ENCODE assay signal across 15 cellular contexts in genomic region chr5:17910318-17910717, GRCh38.
DNase-seq lines count a peak whose midpoint lies in the region; ATAC-seq and TF ChIP-seq lines count a peak whose summit lies in the region.
"Had no signal": no experiment of that assay in that cellular context is flagged by ENCODE, and none has a peak within 500 bp of the region (broad histone marks: within the 10 kb centered on the region; RNA-seq: fewer than 3 reads in every experiment).

No MANE protein-coding gene starts in this region.

- H3K4me3 Mint-ChIP-seq in MCF 10A (ENCODE audit: unreplicated experiment): no peak overlapping the region
- H3K4me3 Mint-ChIP-seq in CD8-positive, alpha-beta T cell: no peak overlapping the region
- H3K4me3 Mint-ChIP-seq: activated T-cell treated with anti-CD3 and anti-CD28 coated beads, Interleukin-2, amount 50 U/mL, for 4 hours had no signal

- no peaks in the 10 kb centered on the region for H3K4me1 ChIP-seq in breast epithelium
- H3K4me1 ChIP-seq in upper lobe of right lung: no peaks in the 10 kb centered on the region
- no peaks in the 10 kb centered on the region for H3K4me1 ChIP-seq in CD8-positive, alpha-beta T cell (ENCODE audit: insufficient read depth, low read length)
- H3K4me1 ChIP-seq: right lobe of liver, testis had no signal

- H3K27me3 ChIP-seq in breast epithelium: no peaks in the 10 kb centered on the region
- no peaks in the 10 kb centered on the region for H3K27me3 ChIP-seq in upper lobe of right lung
- no peaks in the 10 kb centered on the region for H3K27me3 ChIP-seq in CD8-positive, alpha-beta T cell (ENCODE audit: insufficient read depth, low read length)
- H3K27me3 ChIP-seq: brain microvascular endothelial cell, right lobe of liver, testis had no signal

- intact Hi-C loops in MCF 10A (cut with micrococcal nuclease) (no loop called here), breast epithelium (cut with DNase I; ENCODE audit: low total_unique reads) (no loop called here), upper lobe of right lung (cut with DNase I) (no loop called here), head of caudate nucleus (cut with DNase I) (no loop called here)
- intact Hi-C loops in CD8-positive, alpha-beta T cell (cut with DNase I, micrococcal nuclease): no loop called here

- no peak overlapping the region for H3K27ac ChIP-seq in breast epithelium
- no peak overlapping the region for H3K27ac ChIP-seq in upper lobe of right lung
- no peak overlapping the region for H3K27ac ChIP-seq in CD8-positive, alpha-beta T cell (ENCODE audit: low read depth, low read length)
- H3K27ac ChIP-seq: 22Rv1, brain microvascular endothelial cell, right lobe of liver, testis had no signal

- POLR2A ChIA-PET in MCF 10A (lab: Yijun Ruan, JAX): interaction anchor here (1.2 kb wide), 1 partner anchor 12 kb away, joined by 6 read pairs; no protein-coding TSS in a partner anchor
- POLR2A ChIA-PET in CD8-positive, alpha-beta T cell (lab: Charles Lee): no interaction called here

- H3K4me1 Mint-ChIP-seq in MCF 10A (ENCODE audit: insufficient read depth, unreplicated experiment): peaks cover 9% of the 10 kb centered on the region
- no peaks in the 10 kb centered on the region for H3K4me1 Mint-ChIP-seq in CD8-positive, alpha-beta T cell (ENCODE audit: low read depth)

- TF ChIP-seq POLR2A in breast epithelium (IDR thresholded peaks at IDR 0.05): no peak
- no peak for TF ChIP-seq POLR2A in NB4 (IDR thresholded peaks at IDR 0.05; ENCODE audit: extremely low read depth, insufficient read length)

- CTCF ChIA-PET in MCF 10A (lab: Yijun Ruan, JAX): interaction anchor here (1.6 kb wide), 1 partner anchor 370 kb away, joined by 5 read pairs; no protein-coding TSS in a partner anchor
- CTCF ChIA-PET in CD8-positive, alpha-beta T cell (lab: Charles Lee): no interaction called here

- no peaks in the 10 kb centered on the region for H3K9me3 Mint-ChIP-seq in MCF 10A (ENCODE audit: unreplicated experiment)
- peaks cover 6% of the 10 kb centered on the region for H3K9me3 Mint-ChIP-seq in CD8-positive, alpha-beta T cell

- H3K4me3 ChIP-seq in breast epithelium: no peak overlapping the region
- no peak overlapping the region for H3K4me3 ChIP-seq in NB4 (ENCODE audit: low read depth, low read length)
- no peak overlapping the region for H3K4me3 ChIP-seq in upper lobe of right lung
- H3K4me3 ChIP-seq in CD8-positive, alpha-beta T cell (ENCODE audit: low read depth, low read length): no peak overlapping the region
- H3K4me3 ChIP-seq: right lobe of liver, testis had no signal

- no TSS peak for BruUV-seq in MCF 10A (replicated peaks; lab: Mats Ljungman, UMichigan)

- H3K27me3 Mint-ChIP-seq in MCF 10A (ENCODE audit: insufficient read depth, unreplicated experiment): peaks cover 16% of the 10 kb centered on the region
- H3K27me3 Mint-ChIP-seq in CD8-positive, alpha-beta T cell (ENCODE audit: low read depth): no peaks in the 10 kb centered on the region

- TF ChIP-seq CTCF in MCF 10A (IDR thresholded peaks at IDR 0.05; ENCODE audit: unreplicated experiment) (no peak), breast epithelium (IDR thresholded peaks at IDR 0.05) (no peak), NB4 (IDR thresholded peaks at IDR 0.05; ENCODE audit: low read depth, low read length) (no peak), upper lobe of right lung (IDR thresholded peaks at IDR 0.05) (no peak)
- TF ChIP-seq CTCF in CD8-positive, alpha-beta T cell (IDR thresholded peaks at IDR 0.05): no peak

- DNase-seq in MCF 10A (ENCODE audit: unreplicated experiment) (peak; percentile 80), breast epithelium (ENCODE audit: low spot score in 2 of 2) (no peak), NB4 (ENCODE audit: low read depth) (peak; percentile 51), dedifferentiated amniotic fluid mesenchymal stem cell (ENCODE audit: extremely low spot score) (peak; percentile 74), upper lobe of right lung (no peak), head of caudate nucleus (no peak), GF-D8 (lab: John Stamatoyannopoulos, UW) (no peak)
- DNase-seq in CD8-positive, alpha-beta T cell: no peak
- DNase-seq: activated T-cell treated with anti-CD3 and anti-CD28 coated beads, Interleukin-2, amount 50 U/mL, for 4 hours; brain microvascular endothelial cell; Calu3; right lobe of liver; testis had no signal

- H3K27ac Mint-ChIP-seq in MCF 10A (ENCODE audit: low read depth, unreplicated experiment): no peak overlapping the region
- H3K27ac Mint-ChIP-seq in CD8-positive, alpha-beta T cell: no peak overlapping the region

- no peaks in the 10 kb centered on the region for H3K9me3 ChIP-seq in breast epithelium
- H3K9me3 ChIP-seq in upper lobe of right lung: no peaks in the 10 kb centered on the region
- no peaks in the 10 kb centered on the region for H3K9me3 ChIP-seq in CD8-positive, alpha-beta T cell (ENCODE audit: low read length)
- H3K9me3 ChIP-seq: right lobe of liver, testis had no signal

- H3K36me3 ChIP-seq in breast epithelium: no peaks in the 10 kb centered on the region
- H3K36me3 ChIP-seq in upper lobe of right lung: no peaks in the 10 kb centered on the region
- no peaks in the 10 kb centered on the region for H3K36me3 ChIP-seq in CD8-positive, alpha-beta T cell (ENCODE audit: insufficient read depth, low read length)
- H3K36me3 ChIP-seq: brain microvascular endothelial cell, right lobe of liver had no signal

- H3K36me3 Mint-ChIP-seq in MCF 10A (ENCODE audit: insufficient read depth, unreplicated experiment): no peaks in the 10 kb centered on the region
- H3K36me3 Mint-ChIP-seq in CD8-positive, alpha-beta T cell: no peaks in the 10 kb centered on the region

- ATAC-seq in upper lobe of right lung: peak; percentile 71
- no peak for ATAC-seq in CD8-positive, alpha-beta T cell
- ATAC-seq: activated T-cell treated with anti-CD3 and anti-CD28 coated beads, Interleukin-2, amount 50 U/mL, for 4 hours; right lobe of liver; Right ventricle myocardium inferior had no signal

Comparison
In these comparisons a context has a peak if more than half of its experiments do, and no peak if none do; other contexts are left out.
1. DNase-seq: peak in MCF 10A (single experiment), NB4 (single experiment) and dedifferentiated amniotic fluid mesenchymal stem cell (single experiment); none in breast epithelium (0 of 2), upper lobe of right lung (single experiment), CD8-positive, alpha-beta T cell (0 of 7), head of caudate nucleus (0 of 42) and GF-D8 (single experiment).